1 cellular context compared by ENCODE assay signal in the genomic region with DNA sequence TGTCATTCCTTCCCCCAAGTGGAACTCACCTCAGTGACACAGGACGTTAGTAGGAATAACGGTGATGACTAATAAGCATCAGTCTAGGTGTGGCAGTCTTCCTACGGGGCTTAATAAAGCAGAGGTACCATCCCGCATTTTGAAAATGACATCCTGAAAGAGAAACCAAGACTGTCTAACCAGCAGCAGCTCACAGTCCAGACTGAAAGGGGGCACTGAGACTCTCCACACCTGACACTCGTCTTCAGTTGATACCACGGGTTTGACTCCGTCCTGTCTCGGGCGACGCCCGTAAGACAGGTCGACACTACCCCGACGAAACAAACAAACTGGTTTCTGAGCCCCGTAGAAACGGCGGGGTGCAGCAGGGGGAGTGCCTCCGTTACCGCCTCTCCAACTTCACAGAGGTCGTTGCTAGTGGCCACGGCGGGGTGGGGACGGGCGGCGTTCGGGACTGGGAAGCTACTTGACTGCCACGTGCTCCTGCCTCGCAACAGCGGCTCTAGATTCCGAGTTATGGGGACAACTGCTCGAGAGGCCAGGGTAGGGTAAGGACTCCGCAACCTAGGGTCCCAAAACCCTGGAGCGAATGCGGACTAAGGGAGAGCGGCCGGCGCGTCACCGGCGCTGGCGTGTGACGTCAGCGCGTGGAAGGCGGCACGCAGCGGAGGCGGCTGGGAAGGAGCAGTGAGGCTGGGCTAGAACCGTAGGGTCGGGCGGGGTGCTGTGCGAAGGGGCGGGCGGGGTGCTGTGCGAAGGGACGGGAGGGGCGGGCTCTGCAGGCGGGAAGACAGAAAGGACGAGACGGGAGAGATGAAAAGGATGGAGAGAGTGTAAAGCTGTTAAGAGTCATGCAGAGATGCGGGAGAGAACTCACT.
TF ChIP-seq lines count a peak whose summit lies in the region.

Gene NEK1 (minus strand): TSS at position 593 of the 878 bp plus-strand sequence. CDS start 9,953 bp downstream, outside the sequence.

TF ChIP-seq in SK-N-SH, 30 proteins besides CTCF, POLR2A, EP300 and RAD21 (continued from another document):
- no peak for TF ChIP-seq FOXJ3 (CRISPR knock-in tag; IDR thresholded peaks at IDR 0.05)
- peak; percentile 19 for TF ChIP-seq CHD2 (IDR thresholded peaks at IDR 0.05; ENCODE audit: low read length, partially characterized antibody)
- no peak for TF ChIP-seq ELF1 (IDR thresholded peaks at IDR 0.05)
- no peak for TF ChIP-seq SMC3 (IDR thresholded peaks at IDR 0.05; ENCODE audit: low read depth, low read length)
- TF ChIP-seq ZBTB33 (IDR thresholded peaks at IDR 0.05; ENCODE audit: borderline replicate concordance, low read depth) = no peak
- no peak for TF ChIP-seq RFX5 (IDR thresholded peaks at IDR 0.05; ENCODE audit: low read length)
- no peak for TF ChIP-seq RXRA (IDR thresholded peaks at IDR 0.05; ENCODE audit: borderline replicate concordance, low read depth)
- TF ChIP-seq, protein P1, sequence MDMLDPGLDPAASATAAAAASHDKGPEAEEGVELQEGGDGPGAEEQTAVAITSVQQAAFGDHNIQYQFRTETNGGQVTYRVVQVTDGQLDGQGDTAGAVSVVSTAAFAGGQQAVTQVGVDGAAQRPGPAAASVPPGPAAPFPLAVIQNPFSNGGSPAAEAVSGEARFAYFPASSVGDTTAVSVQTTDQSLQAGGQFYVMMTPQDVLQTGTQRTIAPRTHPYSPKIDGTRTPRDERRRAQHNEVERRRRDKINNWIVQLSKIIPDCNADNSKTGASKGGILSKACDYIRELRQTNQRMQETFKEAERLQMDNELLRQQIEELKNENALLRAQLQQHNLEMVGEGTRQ (IDR thresholded peaks at IDR 0.05; ENCODE audit: borderline replicate concordance, low read depth, low read length) = no peak
- TF ChIP-seq MEF2A (IDR thresholded peaks at IDR 0.05; ENCODE audit: borderline replicate concordance, low read depth) = no peak
- TF ChIP-seq SIN3A (IDR thresholded peaks at IDR 0.05; ENCODE audit: borderline replicate concordance, low read depth, low read length) = peak; percentile 34; the same call in 1 of the 2 replicates
- TF ChIP-seq, protein P2, sequence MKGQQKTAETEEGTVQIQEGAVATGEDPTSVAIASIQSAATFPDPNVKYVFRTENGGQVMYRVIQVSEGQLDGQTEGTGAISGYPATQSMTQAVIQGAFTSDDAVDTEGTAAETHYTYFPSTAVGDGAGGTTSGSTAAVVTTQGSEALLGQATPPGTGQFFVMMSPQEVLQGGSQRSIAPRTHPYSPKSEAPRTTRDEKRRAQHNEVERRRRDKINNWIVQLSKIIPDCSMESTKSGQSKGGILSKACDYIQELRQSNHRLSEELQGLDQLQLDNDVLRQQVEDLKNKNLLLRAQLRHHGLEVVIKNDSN (IDR thresholded peaks at IDR 0.05; ENCODE audit: borderline replicate concordance, low read depth) = no peak
- TF ChIP-seq TCF12 (IDR thresholded peaks at IDR 0.05) = no peak
- TF ChIP-seq GATA2 (CRISPR knock-in tag; IDR thresholded peaks at IDR 0.05) = peak; percentile 38; the same call in 1 of the 2 replicates
- TF ChIP-seq FOXM1 (IDR thresholded peaks at IDR 0.05; ENCODE audit: low read depth) = no peak
- no peak for TF ChIP-seq NRF1 (IDR thresholded peaks at IDR 0.05; ENCODE audit: low read depth, low read length)
